Comparison of ENCODE assay signal across 12 cellular contexts in the genomic region with DNA sequence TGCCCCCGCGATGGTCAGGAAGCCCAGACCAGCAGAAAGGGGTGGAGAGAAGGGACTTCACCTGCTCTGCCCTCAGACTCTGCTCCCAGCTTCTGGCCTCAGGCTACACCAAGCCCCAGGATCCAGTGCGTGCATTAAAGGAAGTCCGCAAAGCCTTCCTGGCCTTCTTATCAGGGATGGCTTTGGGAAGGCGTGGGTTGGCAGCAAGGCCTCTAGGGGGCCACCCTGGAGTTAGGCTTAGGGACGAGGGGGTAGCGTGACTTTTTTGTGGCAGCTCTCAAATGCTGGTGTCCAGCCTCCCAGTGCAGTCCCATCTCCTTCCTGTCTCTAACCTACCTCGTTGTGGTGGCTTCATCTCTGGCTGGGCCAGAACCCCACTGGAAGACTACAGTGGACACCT. TPM values are rescaled to one million over a fixed set of nuclear protein-coding genes. Genes with fewer than 3 reads are reported as not detected.
DNase-seq lines count a peak whose midpoint lies in the region; ATAC-seq and TF ChIP-seq lines count a peak whose summit lies in the region.
"Had no signal": no experiment of that assay in that cellular context is flagged by ENCODE, and none has a peak within 500 bp of the region (broad histone marks: within the 10 kb centered on the region; RNA-seq: fewer than 3 reads in every experiment).

No MANE protein-coding gene starts in this region.

- no peaks in the 10 kb centered on the region for H3K4me1 ChIP-seq in GM23338 (ENCODE audit: insufficient read depth)

- H3K4me3 Mint-ChIP-seq in GM23338 = no peak overlapping the region
- H3K4me3 Mint-ChIP-seq in activated CD8-positive, alpha-beta T cell treated with anti-CD3 and anti-CD28 coated beads for 36 hours = no peak overlapping the region
- H3K4me3 Mint-ChIP-seq: naive B cell had no signal

- TF ChIP-seq CTCF in AG09319 (IDR thresholded peaks at IDR 0.05; ENCODE audit: low read depth, low read length) (peak; percentile 29), GM23338 (conservative IDR thresholded peaks at IDR 0.05; ENCODE audit: low read depth in 2 of 2) (peak; percentile 59 to 73), WERI-Rb-1 (IDR thresholded peaks at IDR 0.05; ENCODE audit: low read depth, low read length) (peak; percentile 90)
- no peak for TF ChIP-seq CTCF in activated CD8-positive, alpha-beta T cell treated with anti-CD3 and anti-CD28 coated beads for 36 hours (IDR thresholded peaks at IDR 0.05)

- H3K9me2 ChIP-seq in GM23338 (ENCODE audit: insufficient read depth) = peaks cover 6% of the 10 kb centered on the region; the same call in 1 of the 2 replicates

- no peaks in the 10 kb centered on the region for H3K9me3 ChIP-seq in WERI-Rb-1 (ENCODE audit: severe bottlenecking)

- H3K36me3 ChIP-seq in GM23338 (ENCODE audit: insufficient read depth) = no peaks in the 10 kb centered on the region
- H3K36me3 ChIP-seq in WERI-Rb-1 = no peaks in the 10 kb centered on the region

- H3K4me1 Mint-ChIP-seq in GM23338 = peaks cover 7% of the 10 kb centered on the region; the same call in 2 of the 3 replicates
- H3K4me1 Mint-ChIP-seq in activated CD8-positive, alpha-beta T cell treated with anti-CD3 and anti-CD28 coated beads for 36 hours (ENCODE audit: low read depth) = no peaks in the 10 kb centered on the region

- no peaks in the 10 kb centered on the region for H3F3A ChIP-seq in GM23338 (replicated peaks; ENCODE audit: low read depth)

- no peaks in the 10 kb centered on the region for H3K27me3 ChIP-seq in GM23338 (ENCODE audit: insufficient read depth)
- no peaks in the 10 kb centered on the region for H3K27me3 ChIP-seq in WERI-Rb-1 (ENCODE audit: insufficient read depth, low read depth, severe bottlenecking)

- H3K27ac Mint-ChIP-seq in GM23338 = 0 out of 2 replicates have a peak overlapping the region, but pooled peaks have one; percentile 54
- H3K27ac Mint-ChIP-seq in activated CD8-positive, alpha-beta T cell treated with anti-CD3 and anti-CD28 coated beads for 36 hours = no peak overlapping the region
- H3K27ac Mint-ChIP-seq: naive B cell had no signal

- CTCF ChIA-PET in activated CD8-positive, alpha-beta T cell treated with anti-CD3 and anti-CD28 coated beads for 36 hours (lab: Charles Lee) = interaction anchor here (0.9 to 1.9 kb wide), 5 partner anchors 12 to 130 kb away, joined by 3 to 7 read pairs (median 6); no protein-coding TSS in a partner anchor

- intact Hi-C loops in activated CD8-positive, alpha-beta T cell treated with anti-CD3 and anti-CD28 coated beads for 36 hours (cut with micrococcal nuclease) = no loop called here

- POLR2A ChIA-PET in activated CD8-positive, alpha-beta T cell treated with anti-CD3 and anti-CD28 coated beads for 36 hours (lab: Charles Lee) = no interaction called here

- no peaks in the 10 kb centered on the region for H3K9me3 Mint-ChIP-seq in GM23338
- no peaks in the 10 kb centered on the region for H3K9me3 Mint-ChIP-seq in activated CD8-positive, alpha-beta T cell treated with anti-CD3 and anti-CD28 coated beads for 36 hours

- H3K4me3 ChIP-seq in GM23338 (no peak overlapping the region), WERI-Rb-1 (ENCODE audit: low read depth, low read length) (no peak overlapping the region)

- H3K27me3 Mint-ChIP-seq in GM23338 (ENCODE audit: insufficient read depth, low read depth, poor library complexity) = peaks cover 23% of the 10 kb centered on the region
- H3K27me3 Mint-ChIP-seq in activated CD8-positive, alpha-beta T cell treated with anti-CD3 and anti-CD28 coated beads for 36 hours = no peaks in the 10 kb centered on the region
- H3K27me3 Mint-ChIP-seq: naive B cell had no signal

- DNase-seq in AG09319 (ENCODE audit: extremely low read depth, low read depth) (no peak), GM23338 (ENCODE audit: low spot score) (peak; percentile 81), WERI-Rb-1 (peak; percentile 79), iPS-NIHi7 (ENCODE audit: extremely low spot score) (peak; percentile 79)
- no peak for DNase-seq in activated CD8-positive, alpha-beta T cell treated with anti-CD3 and anti-CD28 coated beads for 36 hours
- DNase-seq: activated CD4-positive, CD25-positive, alpha-beta regulatory T cell treated with anti-CD3 and anti-CD28 coated beads, Interleukin-2, amount 50 U/mL, for 72 hours; naive B cell; NCI-H510A had no signal

- no peaks in the 10 kb centered on the region for H3K79me2 ChIP-seq in GM23338 (replicated peaks; ENCODE audit: insufficient read depth)

- ATAC-seq in GM23338 = peak; percentile 94
- no peak for ATAC-seq in activated CD8-positive, alpha-beta T cell treated with anti-CD3 and anti-CD28 coated beads for 36 hours
- no peak for ATAC-seq in HG02970 (IDR thresholded peaks at IDR 0.05; ENCODE audit: low FRiP score, unreplicated experiment)
- no peak for ATAC-seq in GM21529 (IDR thresholded peaks at IDR 0.05; ENCODE audit: unreplicated experiment)
- no peak for ATAC-seq in HG03565 (IDR thresholded peaks at IDR 0.05; ENCODE audit: unreplicated experiment)

- H3K27ac ChIP-seq in GM23338 (ENCODE audit: low read depth) (no peak overlapping the region), WERI-Rb-1 (no peak overlapping the region)
- H3K27ac ChIP-seq: HL-60 had no signal

- H3K36me3 Mint-ChIP-seq in GM23338 (ENCODE audit: low read depth) = no peaks in the 10 kb centered on the region; the same call in 2 of the 3 replicates
- no peaks in the 10 kb centered on the region for H3K36me3 Mint-ChIP-seq in activated CD8-positive, alpha-beta T cell treated with anti-CD3 and anti-CD28 coated beads for 36 hours (ENCODE audit: low read depth)
- H3K36me3 Mint-ChIP-seq: naive B cell had no signal

- H2AFZ ChIP-seq in GM23338 = peak overlapping the region; percentile 80; the same call in 1 of the 2 replicates

- no peaks in the 10 kb centered on the region for H4K20me1 ChIP-seq in GM23338 (replicated peaks; ENCODE audit: insufficient read depth)

- H3K4me2 ChIP-seq in GM23338 = no peak overlapping the region

TF ChIP-seq in GM23338, 12 proteins besides CTCF, POLR2A, EP300 and RAD21 (continues in another document):
- no peak for TF ChIP-seq ETS1 (IDR thresholded peaks at IDR 0.05)
- TF ChIP-seq EZH2phosphoT487 (IDR thresholded peaks at IDR 0.05; ENCODE audit: unreplicated experiment) = no peak
- TF ChIP-seq ZNF114 (CRISPR knock-in tag; IDR thresholded peaks at IDR 0.05) = no peak
- no peak for TF ChIP-seq JUNB (IDR thresholded peaks at IDR 0.05; ENCODE audit: unreplicated experiment)
- TF ChIP-seq EZH2 (IDR thresholded peaks at IDR 0.05; ENCODE audit: low read depth, unreplicated experiment) = no peak
- TF ChIP-seq REST (IDR thresholded peaks at IDR 0.05; ENCODE audit: unreplicated experiment) = no peak
- no peak for TF ChIP-seq STAT1 (IDR thresholded peaks at IDR 0.05; ENCODE audit: unreplicated experiment)

RNA-seq across cellular contexts. Expression of gene RPL29, which starts 18.9 kb away (rescaled TPM):
- total RNA-seq in GM23338 (2014; rRNA removed; shearing (Covaris generic)) = 1,341 and 1,471 TPM in 2 replicates
- polyA plus RNA-seq in GM23338 (2016; fragmentation: Nextera tagmentation; extraction: Ambion mirVana) = 1,864 and 1,983 TPM in 2 replicates
- total RNA-seq in activated CD8-positive, alpha-beta T cell treated with anti-CD3 and anti-CD28 coated beads for 36 hours = 1,000 to 10,000 TPM; 2,039 to 2,045 TPM

RNA-seq across cellular contexts. Expression of gene ACY1, which starts 31.3 kb away (rescaled TPM):
- 62.8 and 91.3 TPM in 2 replicates for total RNA-seq in GM23338 (2014; rRNA removed; shearing (Covaris generic))
- polyA plus RNA-seq in GM23338 (2016; fragmentation: Nextera tagmentation; extraction: Ambion mirVana) = 35.8 and 38.4 TPM in 2 replicates
- 10 to 100 TPM; 61.8 to 64.5 TPM for total RNA-seq in activated CD8-positive, alpha-beta T cell treated with anti-CD3 and anti-CD28 coated beads for 36 hours

RNA-seq across cellular contexts. Expression of gene ABHD14A, which starts 39.7 kb away (rescaled TPM):
- 4.3 and 7.8 TPM in 2 replicates for total RNA-seq in GM23338 (2014; rRNA removed; shearing (Covaris generic))
- 12.7 TPM in 2 replicates for polyA plus RNA-seq in GM23338 (2016; fragmentation: Nextera tagmentation; extraction: Ambion mirVana)
- 1 to 10 TPM; 8.9 to 9.5 TPM for total RNA-seq in activated CD8-positive, alpha-beta T cell treated with anti-CD3 and anti-CD28 coated beads for 36 hours

RNA-seq across cellular contexts. Expression of gene ABHD14B, which starts 40.8 kb away (rescaled TPM):
- 8.0 and 11.1 TPM in 2 replicates for total RNA-seq in GM23338 (2014; rRNA removed; shearing (Covaris generic))
- polyA plus RNA-seq in GM23338 (2016; fragmentation: Nextera tagmentation; extraction: Ambion mirVana) = 5.8 and 8.9 TPM in 2 replicates
- 10 to 100 TPM; 70.7 to 73.6 TPM for total RNA-seq in activated CD8-positive, alpha-beta T cell treated with anti-CD3 and anti-CD28 coated beads for 36 hours

RNA-seq across cellular contexts. Expression of gene DUSP7, which starts 41.8 kb away (rescaled TPM):
- total RNA-seq in GM23338 (2014; rRNA removed; shearing (Covaris generic)) = 14.7 and 15.8 TPM in 2 replicates
- polyA plus RNA-seq in GM23338 (2016; fragmentation: Nextera tagmentation; extraction: Ambion mirVana) = 5.6 and 5.9 TPM in 2 replicates
- total RNA-seq in activated CD8-positive, alpha-beta T cell treated with anti-CD3 and anti-CD28 coated beads for 36 hours = 10 to 100 TPM; 19.6 to 21.6 TPM

Comparison
In these comparisons a context has a peak if more than half of its experiments do, and no peak if none do; other contexts are left out.
1. DNase-seq: peak in GM23338 (single experiment), WERI-Rb-1 (single experiment) and iPS-NIHi7 (single experiment); none in AG09319 (single experiment) and activated CD8-positive, alpha-beta T cell treated with anti-CD3 and anti-CD28 coated beads for 36 hours (single experiment).